In the genomic region with DNA sequence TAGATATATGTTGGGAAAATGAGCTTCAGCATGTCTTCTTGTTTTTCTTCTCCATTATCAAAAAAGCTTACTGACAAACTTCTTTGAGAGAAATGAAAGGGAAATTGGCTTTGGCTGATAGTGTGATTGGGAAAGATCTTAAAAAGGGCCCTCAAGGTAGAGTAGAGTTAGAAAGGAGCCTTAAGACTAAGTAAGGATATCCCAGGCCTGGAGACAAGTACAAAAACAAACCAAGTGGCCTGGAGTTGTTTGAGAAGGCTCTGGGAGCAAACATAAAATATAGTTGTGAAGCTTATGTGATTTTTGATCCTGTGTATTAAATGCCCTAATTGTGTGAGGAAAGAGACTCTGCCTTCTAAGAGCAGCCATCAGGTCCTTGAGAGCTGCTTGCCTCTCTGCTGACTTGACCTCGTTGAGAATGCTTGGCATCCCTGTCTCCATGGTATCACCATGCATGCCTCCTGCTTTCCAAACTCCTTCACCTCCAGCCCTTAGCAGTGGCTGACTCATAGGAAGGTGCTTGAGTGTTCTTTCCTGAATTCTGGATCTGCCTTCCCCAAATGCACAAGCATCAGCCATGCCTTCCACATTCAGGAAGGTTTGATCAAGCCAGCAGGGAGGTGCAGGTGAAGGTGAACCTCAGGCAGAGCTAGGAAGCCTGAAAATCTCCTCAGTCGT, we compare ENCODE assay signal across 11 cellular contexts.
DNase-seq lines count a peak whose midpoint lies in the region; ATAC-seq lines count a peak whose summit lies in the region.
"Had no signal": no experiment of that assay in that cellular context is flagged by ENCODE, and none has a peak within 500 bp of the region (broad histone marks: within the 10 kb centered on the region; RNA-seq: fewer than 3 reads in every experiment).

No MANE protein-coding gene starts in this region.

- H3K27me3 ChIP-seq in adipocyte (replicated peaks; ENCODE audit: control insufficient read depth, insufficient read depth, low read length): no peaks in the 10 kb centered on the region
- H3K27me3 ChIP-seq: gastrocnemius medialis had no signal

- H3K4me3 Mint-ChIP-seq in stimulated activated effector memory CD8-positive, alpha-beta T cell treated with anti-CD3 and anti-CD28 coated beads, Interleukin-12 subunit alpha, Interleukin-12 subunit beta, amount 100 ng/mL, for 72 hours: no peak overlapping the region

- H3K9me3 Mint-ChIP-seq in stimulated activated effector memory CD8-positive, alpha-beta T cell treated with anti-CD3 and anti-CD28 coated beads, Interleukin-12 subunit alpha, Interleukin-12 subunit beta, amount 100 ng/mL, for 72 hours: no peaks in the 10 kb centered on the region

- H3K36me3 ChIP-seq in adipocyte (ENCODE audit: control insufficient read depth, insufficient read depth, low read length, severe bottlenecking): peaks cover 68% of the 10 kb centered on the region

- intact Hi-C loops in head of caudate nucleus (cut with DNase I): no loop called here

- no peak overlapping the region for H3K4me3 ChIP-seq in adipocyte (ENCODE audit: low read length)
- H3K4me3 ChIP-seq: gastrocnemius medialis, smooth muscle cell had no signal

- peaks cover 6% of the 10 kb centered on the region for H3K4me1 Mint-ChIP-seq in stimulated activated effector memory CD8-positive, alpha-beta T cell treated with anti-CD3 and anti-CD28 coated beads, Interleukin-12 subunit alpha, Interleukin-12 subunit beta, amount 100 ng/mL, for 72 hours

- no peaks in the 10 kb centered on the region for H3K9me3 ChIP-seq in adipocyte (ENCODE audit: control insufficient read depth, low read length)
- H3K9me3 ChIP-seq: gastrocnemius medialis had no signal

- H3K36me3 Mint-ChIP-seq in stimulated activated effector memory CD8-positive, alpha-beta T cell treated with anti-CD3 and anti-CD28 coated beads, Interleukin-12 subunit alpha, Interleukin-12 subunit beta, amount 100 ng/mL, for 72 hours: peaks cover 73% of the 10 kb centered on the region

- peak overlapping the region; percentile 49 for H3K27ac Mint-ChIP-seq in stimulated activated effector memory CD8-positive, alpha-beta T cell treated with anti-CD3 and anti-CD28 coated beads, Interleukin-12 subunit alpha, Interleukin-12 subunit beta, amount 100 ng/mL, for 72 hours

- DNase-seq in NCI-H2196 (lab: John Stamatoyannopoulos, UW; ENCODE audit: unreplicated experiment) (peak; percentile 34), NCI-H2196 treated with DMSO at 0.1 percent for 48 hours (lab: John Stamatoyannopoulos, UW; ENCODE audit: unreplicated experiment) (no peak), adipocyte (ENCODE audit: low read depth) (peak; percentile 68), head of caudate nucleus (peak in 31 of 42 donors; percentile 20 to 83 (median 47)), NCI-H1694 (lab: John Stamatoyannopoulos, UW) (no peak)
- no peak for DNase-seq in stimulated activated effector memory CD8-positive, alpha-beta T cell treated with anti-CD3 and anti-CD28 coated beads, Interleukin-12 subunit alpha, Interleukin-12 subunit beta, amount 100 ng/mL, for 72 hours (ENCODE audit: low spot score in 2 of 2)
- DNase-seq in activated CD4-positive, alpha-beta T cell treated with anti-CD3 and anti-CD28 coated beads, Interleukin-2, amount 50 U/mL, for 1 hour: no peak
- DNase-seq: amygdala, gastrocnemius medialis had no signal

- H3K4me1 ChIP-seq in adipocyte (ENCODE audit: control insufficient read depth, insufficient read depth, low read length): no peaks in the 10 kb centered on the region

- ATAC-seq in stimulated activated effector memory CD8-positive, alpha-beta T cell treated with anti-CD3 and anti-CD28 coated beads, Interleukin-12 subunit alpha, Interleukin-12 subunit beta, amount 100 ng/mL, for 72 hours: no peak
- no peak for ATAC-seq in GM21367 (IDR thresholded peaks at IDR 0.05; ENCODE audit: unreplicated experiment)

- H3K9ac ChIP-seq in adipocyte (ENCODE audit: low read length): no peak overlapping the region

Comparison
In these comparisons a context has a peak if more than half of its experiments do, and no peak if none do; other contexts are left out.
1. DNase-seq: peak in NCI-H2196 (single experiment), adipocyte (single experiment) and head of caudate nucleus (31 of 42); none in NCI-H2196 treated with DMSO at 0.1 percent for 48 hours (single experiment), stimulated activated effector memory CD8-positive, alpha-beta T cell treated with anti-CD3 and anti-CD28 coated beads, Interleukin-12 subunit alpha, Interleukin-12 subunit beta, amount 100 ng/mL, for 72 hours (0 of 2), activated CD4-positive, alpha-beta T cell treated with anti-CD3 and anti-CD28 coated beads, Interleukin-2, amount 50 U/mL, for 1 hour (single experiment) and NCI-H1694 (single experiment).